In genomic region chr6:156760377-156760776, GRCh38 we compare ENCODE assay signal across 1 cellular context.
A peak's percentile ranks its signal among the peaks of the same experiment; 100 is the strongest.
TF ChIP-seq lines count a peak whose summit lies in the region.

No MANE protein-coding gene starts in this region.

TF ChIP-seq in K562, 482 proteins besides CTCF, POLR2A, EP300 and RAD21:
- TF ChIP-seq ZNF121 (CRISPR knock-in tag; conservative IDR thresholded peaks at IDR 0.05) = peak; percentile 69
- TF ChIP-seq HOMEZ (CRISPR knock-in tag; IDR thresholded peaks at IDR 0.05) = no peak
- TF ChIP-seq MCM7 (IDR thresholded peaks at IDR 0.05) = 0 out of 4 replicates have a peak, but pooled peaks of 1 of the 2 experiments have one; percentile 32
